Comparison of ENCODE assay signal across 10 cellular contexts in genomic region chr12:24705741-24706358, GRCh38.
DNase-seq lines count a peak whose midpoint lies in the region; ATAC-seq and TF ChIP-seq lines count a peak whose summit lies in the region.
"Had no signal": no experiment of that assay in that cellular context is flagged by ENCODE, and none has a peak within 500 bp of the region (broad histone marks: within the 10 kb centered on the region; RNA-seq: fewer than 3 reads in every experiment).

No MANE protein-coding gene starts in this region.

- peaks cover 15% of the 10 kb centered on the region for H3K4me1 Mint-ChIP-seq in stimulated activated naive CD8-positive, alpha-beta T cell treated with anti-CD3 and anti-CD28 coated beads, Interleukin-15, Interleukin-2, amounts not matched to agents 100 ng/mL and 50 ng/mL, for 24 hours (ENCODE audit: low read depth)
- H3K4me1 Mint-ChIP-seq in stimulated activated naive CD8-positive, alpha-beta T cell treated with anti-CD3 and anti-CD28 coated beads, Interleukin-15, amount 100 ng/mL, for 72 hours: peaks cover 10% of the 10 kb centered on the region
- H3K4me1 Mint-ChIP-seq: CD8-positive, alpha-beta memory T cell had no signal

- H3K27ac ChIP-seq in upper lobe of right lung (no peak overlapping the region), left lung (no peak overlapping the region), tibial artery (no peak overlapping the region)

- no peaks in the 10 kb centered on the region for H3K36me3 Mint-ChIP-seq in stimulated activated naive CD8-positive, alpha-beta T cell treated with anti-CD3 and anti-CD28 coated beads, Interleukin-15, Interleukin-2, amounts not matched to agents 100 ng/mL and 50 ng/mL, for 24 hours (ENCODE audit: low read depth)
- H3K36me3 Mint-ChIP-seq: CD8-positive, alpha-beta memory T cell had no signal

- H3K9me3 ChIP-seq in upper lobe of right lung (no peaks in the 10 kb centered on the region), left lung (no peaks in the 10 kb centered on the region), tibial artery (no peaks in the 10 kb centered on the region)

- no peaks in the 10 kb centered on the region for H3K36me3 ChIP-seq in upper lobe of right lung
- no peaks in the 10 kb centered on the region for H3K36me3 ChIP-seq in left lung
- no peaks in the 10 kb centered on the region for H3K36me3 ChIP-seq in tibial artery

- peak overlapping the region; percentile 16 for H3K27ac Mint-ChIP-seq in stimulated activated naive CD8-positive, alpha-beta T cell treated with anti-CD3 and anti-CD28 coated beads, Interleukin-15, Interleukin-2, amounts not matched to agents 100 ng/mL and 50 ng/mL, for 24 hours
- no peak overlapping the region for H3K27ac Mint-ChIP-seq in stimulated activated naive CD8-positive, alpha-beta T cell treated with anti-CD3 and anti-CD28 coated beads, Interleukin-15, amount 100 ng/mL, for 72 hours
- H3K27ac Mint-ChIP-seq: CD8-positive, alpha-beta memory T cell had no signal

- intact Hi-C loops in upper lobe of right lung (cut with DNase I): no loop called here
- intact Hi-C loops in left lung (cut with DNase I): no loop called here
- intact Hi-C loops in tibial artery (cut with DNase I; ENCODE audit: low total_unique reads): no loop called here

- peak overlapping the region; percentile 27 for H3K4me3 Mint-ChIP-seq in stimulated activated naive CD8-positive, alpha-beta T cell treated with anti-CD3 and anti-CD28 coated beads, Interleukin-15, Interleukin-2, amounts not matched to agents 100 ng/mL and 50 ng/mL, for 24 hours
- peak overlapping the region in 1 of 2 donors; percentile 14 for H3K4me3 Mint-ChIP-seq in stimulated activated naive CD8-positive, alpha-beta T cell treated with anti-CD3 and anti-CD28 coated beads, Interleukin-15, amount 100 ng/mL, for 72 hours
- H3K4me3 Mint-ChIP-seq: CD8-positive, alpha-beta memory T cell had no signal

- no peak for ATAC-seq in stimulated activated naive CD8-positive, alpha-beta T cell treated with anti-CD3 and anti-CD28 coated beads, Interleukin-15, amount 100 ng/mL, for 72 hours
- peak; percentile 99 for ATAC-seq in HG03025 (IDR thresholded peaks at IDR 0.05; ENCODE audit: low FRiP score, unreplicated experiment)
- peak; percentile 57 for ATAC-seq in upper lobe of right lung
- no peak for ATAC-seq in left lung

- DNase-seq in stimulated activated naive CD8-positive, alpha-beta T cell treated with anti-CD3 and anti-CD28 coated beads, Interleukin-15, amount 100 ng/mL, for 72 hours: no peak
- DNase-seq in SIG-M5 treated with dmso at 0.1 percent for 504 hours (lab: John Stamatoyannopoulos, UW; ENCODE audit: unreplicated experiment) (peak; percentile 83), upper lobe of right lung (no peak), left lung (no peak), hepatic stellate cell (ENCODE audit: low spot score) (no peak), tibial artery (no peak)
- DNase-seq: CD8-positive, alpha-beta memory T cell; NCI-H187 had no signal

- H3K27me3 Mint-ChIP-seq in stimulated activated naive CD8-positive, alpha-beta T cell treated with anti-CD3 and anti-CD28 coated beads, Interleukin-15, Interleukin-2, amounts not matched to agents 100 ng/mL and 50 ng/mL, for 24 hours: peaks cover 5% of the 10 kb centered on the region
- peaks cover 9% of the 10 kb centered on the region for H3K27me3 Mint-ChIP-seq in stimulated activated naive CD8-positive, alpha-beta T cell treated with anti-CD3 and anti-CD28 coated beads, Interleukin-15, amount 100 ng/mL, for 72 hours

- H3K4me3 ChIP-seq in upper lobe of right lung (no peak overlapping the region), left lung (no peak overlapping the region), tibial artery (no peak overlapping the region)

- no peak for TF ChIP-seq CTCF in upper lobe of right lung (IDR thresholded peaks at IDR 0.05)
- TF ChIP-seq CTCF in left lung (IDR thresholded peaks at IDR 0.05): no peak
- TF ChIP-seq CTCF in tibial artery (IDR thresholded peaks at IDR 0.05): no peak

- no peaks in the 10 kb centered on the region for H3K9me3 Mint-ChIP-seq in stimulated activated naive CD8-positive, alpha-beta T cell treated with anti-CD3 and anti-CD28 coated beads, Interleukin-15, Interleukin-2, amounts not matched to agents 100 ng/mL and 50 ng/mL, for 24 hours
- H3K9me3 Mint-ChIP-seq in stimulated activated naive CD8-positive, alpha-beta T cell treated with anti-CD3 and anti-CD28 coated beads, Interleukin-15, amount 100 ng/mL, for 72 hours: peaks cover 0 to 4% of the 10 kb centered on the region in 2 donors

- peaks cover 10% of the 10 kb centered on the region for H3K4me1 ChIP-seq in upper lobe of right lung
- peaks cover 6 to 9% of the 10 kb centered on the region in 2 donors for H3K4me1 ChIP-seq in left lung
- peaks cover 0 to 16% (median 0%) of the 10 kb centered on the region in 4 donors for H3K4me1 ChIP-seq in tibial artery

- no peaks in the 10 kb centered on the region for H3K27me3 ChIP-seq in upper lobe of right lung
- H3K27me3 ChIP-seq in left lung: no peaks in the 10 kb centered on the region
- H3K27me3 ChIP-seq in tibial artery: no peaks in the 10 kb centered on the region

Comparison
In these comparisons a context has a peak if more than half of its experiments do, and no peak if none do; other contexts are left out.
1. ATAC-seq: peak in HG03025 (single experiment) and upper lobe of right lung (single experiment); none in stimulated activated naive CD8-positive, alpha-beta T cell treated with anti-CD3 and anti-CD28 coated beads, Interleukin-15, amount 100 ng/mL, for 72 hours (single experiment) and left lung (single experiment).